Comparison of ENCODE assay signal across 11 cellular contexts in genomic region chr13:52685806-52686205, GRCh38. TPM values are rescaled to one million over a fixed set of nuclear protein-coding genes. Genes with fewer than 3 reads are reported as not detected.
"Had no signal": no experiment of that assay in that cellular context is flagged by ENCODE, and none has a peak within 500 bp of the region (broad histone marks: within the 10 kb centered on the region; RNA-seq: fewer than 3 reads in every experiment).

No MANE protein-coding gene starts in this region.

RNA-seq across cellular contexts. Expression of gene CNMD, which starts 53.8 kb away (rescaled TPM):
- total RNA-seq: activated CD4-positive, alpha-beta T cell treated with anti-CD3 and anti-CD28 coated beads for 36 hours; activated CD4-positive, alpha-beta T cell treated with anti-CD3 and anti-CD28 coated beads, Interleukin-2, amount 10 ng/mL, durations not matched to agents 7 days and 5 days; activated CD8-positive, alpha-beta T cell treated with anti-CD3 and anti-CD28 coated beads, Interleukin-2, amount 10 ng/mL, durations not matched to agents 7 days and 5 days; activated naive CD4-positive, alpha-beta T cell treated with anti-CD3 and anti-CD28 coated beads for 36 hours; activated naive CD4-positive, alpha-beta T cell treated with anti-CD3 and anti-CD28 coated beads, Interleukin-2, amount 50 U/mL, for 72 hours; adrenal gland; MCF 10A; OCI-LY7; PC-9; SJCRH30 had no signal
- polyA plus RNA-seq: adrenal gland, SK-N-SH had no signal
